In the genomic region with DNA sequence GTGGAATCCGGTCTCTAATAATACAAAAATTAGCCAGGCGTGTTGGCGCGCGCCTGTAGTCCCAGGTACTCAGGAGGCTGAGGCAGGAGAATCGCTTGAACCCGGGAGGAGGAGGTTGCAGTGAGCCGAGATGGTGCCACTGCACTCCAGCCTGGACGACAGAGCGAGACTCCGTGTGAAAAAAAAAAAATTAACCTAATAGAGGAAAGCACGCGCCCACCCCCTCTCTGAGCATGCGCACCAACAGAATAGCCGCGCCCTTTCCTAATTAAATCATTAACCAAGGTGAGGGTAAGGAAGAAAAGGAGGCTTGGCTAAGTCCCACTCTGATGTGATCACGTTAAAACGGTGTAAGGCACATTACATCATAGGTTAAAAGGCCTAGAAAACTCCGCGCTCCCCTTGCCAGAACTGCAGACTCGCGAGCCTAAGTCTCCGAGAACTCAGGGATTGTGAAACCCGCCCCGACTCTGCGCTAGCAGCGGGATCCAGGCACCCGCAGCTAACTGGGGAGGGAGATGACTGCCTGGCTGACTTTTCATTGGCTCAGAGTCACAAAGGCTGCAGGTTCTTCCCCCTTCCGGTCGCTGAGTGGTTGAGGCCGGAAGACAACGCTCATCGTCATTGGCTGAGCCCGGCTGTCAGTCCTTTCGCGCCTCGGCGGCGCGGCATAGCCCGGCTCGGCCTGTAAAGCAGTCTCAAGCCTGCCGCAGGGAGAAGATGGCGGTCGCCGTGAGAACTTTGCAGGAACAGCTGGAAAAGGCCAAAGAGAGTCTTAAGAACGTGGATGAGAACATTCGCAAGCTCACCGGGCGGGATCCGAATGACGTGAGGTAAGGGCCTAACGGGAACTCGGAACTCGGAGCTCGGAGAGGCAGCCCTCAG, we compare ENCODE assay signal across 8 cellular contexts. TPM values are rescaled to one million over a fixed set of nuclear protein-coding genes. Genes with fewer than 3 reads are reported as not detected.
A peak's percentile ranks its signal among the peaks of the same experiment; 100 is the strongest.
DNase-seq lines count a peak whose midpoint lies in the region; ATAC-seq lines count a peak whose summit lies in the region.

A gene (plus strand): TSS at position 695 of the 885 bp plus-strand sequence. CDS start 26 bp downstream, at position 721.

- POLR2A ChIA-PET in activated CD4-positive, alpha-beta T cell treated with anti-CD3 and anti-CD28 coated beads, Interleukin-2, amount 10 ng/mL, durations not matched to agents 7 days and 5 days (lab: Charles Lee), result interaction anchor here (0.5 to 1.3 kb wide), 2 partner anchors 50 to 61 kb away, joined by 3 to 5 read pairs; a partner anchor contains a TSS

- H3K27me3 ChIP-seq in BLaER1, result no peaks in the 10 kb centered on the region

- CTCF ChIA-PET in activated CD4-positive, alpha-beta T cell treated with anti-CD3 and anti-CD28 coated beads, Interleukin-2, amount 10 ng/mL, durations not matched to agents 7 days and 5 days (lab: Charles Lee), result interaction anchor here (0.6 to 1.3 kb wide), 4 partner anchors 13 to 121 kb away, joined by 3 read pairs; no protein-coding TSS in a partner anchor

- peaks cover 45% of the 10 kb centered on the region for H3K4me1 Mint-ChIP-seq in activated CD4-positive, alpha-beta T cell treated with anti-CD3 and anti-CD28 coated beads, Interleukin-2, amount 10 ng/mL, durations not matched to agents 7 days and 5 days

- H3K4me3 Mint-ChIP-seq in activated CD4-positive, alpha-beta T cell treated with anti-CD3 and anti-CD28 coated beads, Interleukin-2, amount 10 ng/mL, durations not matched to agents 7 days and 5 days, result peak within 1 kb of the TSS; percentile 89

- H3K4me3 ChIP-seq in BLaER1, result peak within 1 kb of the TSS; percentile 97

- H3K27ac ChIP-seq in BLaER1, result peak within 1 kb of the TSS; percentile 99

- no peaks in the 10 kb centered on the region for H3K9me3 Mint-ChIP-seq in activated CD4-positive, alpha-beta T cell treated with anti-CD3 and anti-CD28 coated beads, Interleukin-2, amount 10 ng/mL, durations not matched to agents 7 days and 5 days

- H3K27me3 Mint-ChIP-seq in activated CD4-positive, alpha-beta T cell treated with anti-CD3 and anti-CD28 coated beads, Interleukin-2, amount 10 ng/mL, durations not matched to agents 7 days and 5 days, result no peaks in the 10 kb centered on the region

- peaks cover 39% of the 10 kb centered on the region for H3K36me3 Mint-ChIP-seq in activated CD4-positive, alpha-beta T cell treated with anti-CD3 and anti-CD28 coated beads, Interleukin-2, amount 10 ng/mL, durations not matched to agents 7 days and 5 days (ENCODE audit: low read depth)

- peak within 1 kb of the TSS; percentile 95 for H3K27ac Mint-ChIP-seq in activated CD4-positive, alpha-beta T cell treated with anti-CD3 and anti-CD28 coated beads, Interleukin-2, amount 10 ng/mL, durations not matched to agents 7 days and 5 days

- peaks cover 35% of the 10 kb centered on the region for H3K4me1 ChIP-seq in BLaER1

- H3K9ac ChIP-seq in BLaER1, result peak within 1 kb of the TSS; percentile 99

- DNase-seq in NCI-H69 (lab: John Stamatoyannopoulos, UW) (peak; percentile 100), cortex of kidney (lab: John Stamatoyannopoulos, UW) (peak; percentile 71), left colon (peak; percentile 95 to 98)
- DNase-seq in activated CD4-positive, alpha-beta T cell treated with anti-CD3 and anti-CD28 coated beads, Interleukin-2, amount 10 ng/mL, durations not matched to agents 7 days and 5 days, result peak; percentile 98
- peak; percentile 98 for DNase-seq in stimulated activated CD4-positive, alpha-beta T cell treated with anti-CD3 and anti-CD28 coated beads, Interleukin-1b, Interleukin-23, amount 100 ng/mL, for 48 hours

- H3K4me2 ChIP-seq in BLaER1, result peak within 1 kb of the TSS; percentile 87

- intact Hi-C loops in left colon (cut with DNase I, micrococcal nuclease), result loop anchor here in 1 of 2 donors (5.0 kb wide), 2 partner anchors 73 to 92 kb away; a partner anchor contains a TSS

- peaks cover 47% of the 10 kb centered on the region for H4K20me1 ChIP-seq in BLaER1

- H3K9me3 ChIP-seq in BLaER1, result no peaks in the 10 kb centered on the region

- ATAC-seq in GM19328 (IDR thresholded peaks at IDR 0.05; ENCODE audit: unreplicated experiment) (peak; percentile 91), HG03520 (IDR thresholded peaks at IDR 0.05; ENCODE audit: unreplicated experiment) (peak; percentile 90), left colon (peak; percentile 87)

- peaks cover 36% of the 10 kb centered on the region for H3K36me3 ChIP-seq in BLaER1

RNA-seq across cellular contexts. Expression of the gene that starts here (rescaled TPM):
- 10 to 100 TPM; 76.8 to 91.2 TPM for total RNA-seq in activated CD4-positive, alpha-beta T cell treated with anti-CD3 and anti-CD28 coated beads, Interleukin-2, amount 10 ng/mL, durations not matched to agents 7 days and 5 days
- total RNA-seq in left colon, result 10 to 100 TPM; 36.6 to 49.4 TPM

Comparison
In these comparisons a context has a peak if more than half of its experiments do, and no peak if none do; other contexts are left out.
1. Peak in every context shown above with its lines: DNase-seq, ATAC-seq, H3K4me3 ChIP-seq and H3K27ac ChIP-seq.